ENCODE assay signal across 30 cellular contexts in genomic region chr3:56190130-56190529, GRCh38.
"Had no signal": no experiment of that assay in that cellular context is flagged by ENCODE, and none has a peak within 500 bp of the region (broad histone marks: within the 10 kb centered on the region; RNA-seq: fewer than 3 reads in every experiment).

No MANE protein-coding gene starts in this region.

- H3K27me3 ChIP-seq: Peyer's patch, SJSA1 had no signal

- H3K4me3 Mint-ChIP-seq: T-cell had no signal

- H3K4me1 ChIP-seq: Peyer's patch, SJSA1 had no signal

- H2AFZ ChIP-seq: PC-9 had no signal

- ATAC-seq: Panc1, PC-3, Right ventricle myocardium inferior, SK-N-SH treated with all-trans-retinoic acid at 6 μM for 48 hours, T-cell had no signal

- H3K36me3 ChIP-seq: Peyer's patch, SJSA1 had no signal

- H3K4me1 Mint-ChIP-seq: T-cell had no signal

- H3K9ac ChIP-seq: SK-N-SH had no signal

- H3K4me3 ChIP-seq: PC-9, Peyer's patch, SJSA1, SK-N-MC had no signal

- H3K27ac ChIP-seq: PC-9, Peyer's patch, RWPE1, SJSA1, SK-N-MC had no signal

- H3K9me3 ChIP-seq: Peyer's patch, SJSA1, SK-N-SH had no signal

- H3K36me3 Mint-ChIP-seq: T-cell had no signal

- H3K27ac Mint-ChIP-seq: T-cell had no signal

- DNase-seq: NCI-H510A; NCI-H510A treated with DMSO at 0.1 percent for 48 hours; NCI-H524; NCI-H524 treated with DMSO at 0.1 percent for 48 hours; NCI-H526; NCI-H526 treated with DMSO at 0.1 percent for 48 hours; NCI-H69; NCI-H748 treated with DMSO at 0.1 percent for 48 hours; NCI-H774; NCI-H82; NK-92 treated with Interleukin-12 subunit alpha and Interleukin-12 subunit beta, amount 100 ng/mL, for 24 hours; OCI-M1; PC-3; PC-9; Peyer's patch; Right ventricle myocardium superior; RPMI8226; SHP77; SHP77 treated with DMSO at 0.1 percent for 48 hours; SIG-M5; SK-N-SH; SW 1271; T-cell; T-helper 1 cell had no signal

- H3K9me3 Mint-ChIP-seq: T-cell had no signal

- H3K4me2 ChIP-seq: PC-9, SK-N-SH had no signal
